In genomic region chr7:147990079-147990478, GRCh38 we compare ENCODE assay signal across 8 cellular contexts.
"Had no signal": no experiment of that assay in that cellular context is flagged by ENCODE, and none has a peak within 500 bp of the region (broad histone marks: within the 10 kb centered on the region; RNA-seq: fewer than 3 reads in every experiment).

No MANE protein-coding gene starts in this region.

- H3K27ac Mint-ChIP-seq: IgD-negative memory B cell had no signal

- H3K4me3 ChIP-seq: K562 had no signal

- H3K4me1 Mint-ChIP-seq: IgD-negative memory B cell had no signal

- H3K9ac ChIP-seq: KMS-11 had no signal

- ATAC-seq: HepG2, K562 had no signal

- H3K27ac ChIP-seq: HL-60, KMS-11 had no signal

- H3K4me3 Mint-ChIP-seq: IgD-negative memory B cell had no signal

- DNase-seq: IMR-90, KBM-7, KG1 had no signal

- H3K36me3 Mint-ChIP-seq: IgD-negative memory B cell had no signal
